6 cellular contexts compared by ENCODE assay signal in genomic region chr6:140140891-140141290, GRCh38.
"Had no signal": no experiment of that assay in that cellular context is flagged by ENCODE, and none has a peak within 500 bp of the region (broad histone marks: within the 10 kb centered on the region; RNA-seq: fewer than 3 reads in every experiment).

No MANE protein-coding gene starts in this region.

- H3K4me3 ChIP-seq: GM23338, K562 had no signal

- ATAC-seq: GM23338, K562 had no signal

- DNase-seq: H9, HCEC 1CT, IMR-90, KG1 had no signal
